11 cellular contexts compared by ENCODE assay signal in the genomic region with DNA sequence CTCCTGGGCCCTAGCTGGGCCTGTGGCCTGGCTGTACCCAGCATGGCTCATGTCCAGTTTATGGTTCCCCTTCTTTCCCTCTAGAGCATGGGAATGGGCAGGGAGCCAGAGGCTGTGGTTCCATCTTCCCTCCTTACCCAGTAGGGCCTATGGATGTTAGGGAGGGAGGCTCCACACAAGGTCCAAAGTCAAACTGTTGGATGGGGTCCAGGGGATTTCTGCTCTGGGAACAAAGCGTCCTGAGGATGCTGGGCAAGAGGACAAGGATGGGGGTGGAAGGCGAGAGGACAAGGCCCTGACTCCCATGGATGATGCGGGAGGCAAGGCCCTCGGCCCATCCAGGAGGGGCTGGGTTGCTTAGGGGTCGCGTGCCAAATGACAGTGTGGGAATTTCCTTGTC. TPM values are rescaled to one million over a fixed set of nuclear protein-coding genes. Genes with fewer than 3 reads are reported as not detected.
DNase-seq lines count a peak whose midpoint lies in the region; ATAC-seq and TF ChIP-seq lines count a peak whose summit lies in the region.
"Had no signal": no experiment of that assay in that cellular context is flagged by ENCODE, and none has a peak within 500 bp of the region (broad histone marks: within the 10 kb centered on the region; RNA-seq: fewer than 3 reads in every experiment).

No MANE protein-coding gene starts in this region.

- peaks cover 4 to 52% of the 10 kb centered on the region in 2 experiments; a peak in 3 of 4 replicates for H3K79me1 ChIP-seq in IMR-90 (ENCODE audit: low read depth in 1 of 2, low read length in 2 of 2)

- BruUV-seq in IMR-90 (replicated peaks; lab: Mats Ljungman, UMichigan) = no TSS peak

- no peak for TF ChIP-seq POLR2A in IMR-90 (IDR thresholded peaks at IDR 0.05; ENCODE audit: low read depth, low read length)
- TF ChIP-seq POLR2A in lower leg skin (IDR thresholded peaks at IDR 0.05) = no peak
- no peak for TF ChIP-seq POLR2A in spleen (IDR thresholded peaks at IDR 0.05)

- no peak overlapping the region for H3K56ac ChIP-seq in IMR-90 (ENCODE audit: extremely low read depth, insufficient read depth, low read length)

- H3K4ac ChIP-seq in IMR-90 (ENCODE audit: low read depth, low read length) = peak overlapping the region; percentile 67

- peak overlapping the region; percentile 32; the same call in 1 of the 2 replicates for H3K14ac ChIP-seq in IMR-90 (replicated peaks; ENCODE audit: low read depth, low read length)

- H2AK9ac ChIP-seq in IMR-90 (replicated peaks; ENCODE audit: low read depth, low read length, poor library complexity) = peak overlapping the region; percentile 75

- H2BK120ac ChIP-seq in IMR-90 (ENCODE audit: low read depth, low read length) = 0 out of 2 replicates have a peak overlapping the region, but pooled peaks have one; percentile 25

- peak overlapping the region; percentile 58; the same call in 1 of the 3 replicates for H2BK15ac ChIP-seq in IMR-90 (ENCODE audit: low read depth, low read length)

- H3K27me3 ChIP-seq in IMR-90 (ENCODE audit: control insufficient read depth, insufficient read depth, low read length) = no peaks in the 10 kb centered on the region
- H3K27me3 ChIP-seq in endodermal cell (ENCODE audit: control insufficient read depth, insufficient read depth, low read length, poor library complexity, severe bottlenecking) = no peaks in the 10 kb centered on the region
- H3K27me3 ChIP-seq in spleen (replicated peaks in 1 of 7) = no peaks in the 10 kb centered on the region

- H3K4me1 ChIP-seq in IMR-90 (ENCODE audit: control insufficient read depth, insufficient read depth, low read length) (peaks cover 16% of the 10 kb centered on the region), endodermal cell (ENCODE audit: control insufficient read depth, insufficient read depth, low read length) (peaks cover 9% of the 10 kb centered on the region), spleen (peaks cover 4 to 84% (median 46%) of the 10 kb centered on the region in 6 donors)

- H2AFZ ChIP-seq in IMR-90 (replicated peaks; ENCODE audit: low read length, poor library complexity) = no peak overlapping the region

- no CpG with 5 or more reads among the region's 6 CpGs for WGBS in IMR-90 (ENCODE audit: extremely low coverage in 2 of 2, insufficient read length in 1 of 2), 2 experiments
- WGBS in endodermal cell (ENCODE audit: insufficient coverage in 1 of 2, insufficient read length in 1 of 2), 2 experiments = 89 to 93% methylated on average over 4 to 6 of the region's 6 CpGs
- WGBS in lower leg skin, 2 donors = 41 to 50% methylated on average over 6 of the region's 6 CpGs
- 51 to 84% (median 62%) methylated on average over 6 of the region's 6 CpGs for whole genome bisulfite sequencing in spleen, 5 donors

- H3K27me3 Mint-ChIP-seq in endodermal cell (ENCODE audit: insufficient read depth) = peaks cover 4% of the 10 kb centered on the region
- H3K27me3 Mint-ChIP-seq in activated CD4-positive, alpha-beta T cell treated with anti-CD3 and anti-CD28 coated beads, Interleukin-2, amount 10 ng/mL, durations not matched to agents 7 days and 5 days = no peaks in the 10 kb centered on the region
- H3K27me3 Mint-ChIP-seq: central memory CD8-positive, alpha-beta T cell had no signal

- TF ChIP-seq RAD21 in IMR-90 (IDR thresholded peaks at IDR 0.05; ENCODE audit: low read length) = no peak

- H3K9me3 Mint-ChIP-seq in endodermal cell = no peaks in the 10 kb centered on the region
- peaks cover 2% of the 10 kb centered on the region for H3K9me3 Mint-ChIP-seq in activated CD4-positive, alpha-beta T cell treated with anti-CD3 and anti-CD28 coated beads, Interleukin-2, amount 10 ng/mL, durations not matched to agents 7 days and 5 days
- H3K9me3 Mint-ChIP-seq: central memory CD8-positive, alpha-beta T cell had no signal

- TF ChIP-seq CTCF in IMR-90 (conservative IDR thresholded peaks at IDR 0.05; ENCODE audit: low read depth, low read length) (no peak), endodermal cell (conservative IDR thresholded peaks at IDR 0.05) (no peak), lower leg skin (IDR thresholded peaks at IDR 0.05) (no peak), spleen (IDR thresholded peaks at IDR 0.05 in 8 of 11, conservative IDR thresholded peaks at IDR 0.05 in 3 of 11) (peak in 1 of 11 experiments; percentile 7)

- CTCF ChIA-PET in IMR-90 (lab: Yijun Ruan, JAX) = no interaction called here
- CTCF ChIA-PET in activated CD4-positive, alpha-beta T cell treated with anti-CD3 and anti-CD28 coated beads, Interleukin-2, amount 10 ng/mL, durations not matched to agents 7 days and 5 days (lab: Charles Lee) = no interaction called here

- H3K9me3 ChIP-seq in IMR-90 (ENCODE audit: control insufficient read depth, insufficient read depth, low read length) (no peaks in the 10 kb centered on the region), endodermal cell (ENCODE audit: control insufficient read depth, low read length) (no peaks in the 10 kb centered on the region), spleen (no peaks in the 10 kb centered on the region)

- peaks cover 7% of the 10 kb centered on the region for H3K9me1 ChIP-seq in IMR-90 (ENCODE audit: insufficient read depth, low read length)

- no peak overlapping the region for H3K27ac Mint-ChIP-seq in endodermal cell
- H3K27ac Mint-ChIP-seq in activated CD4-positive, alpha-beta T cell treated with anti-CD3 and anti-CD28 coated beads, Interleukin-2, amount 10 ng/mL, durations not matched to agents 7 days and 5 days = no peak overlapping the region

- H3K4me1 Mint-ChIP-seq in endodermal cell = peaks cover 15% of the 10 kb centered on the region
- H3K4me1 Mint-ChIP-seq in activated CD4-positive, alpha-beta T cell treated with anti-CD3 and anti-CD28 coated beads, Interleukin-2, amount 10 ng/mL, durations not matched to agents 7 days and 5 days = no peaks in the 10 kb centered on the region
- H3K4me1 Mint-ChIP-seq: central memory CD8-positive, alpha-beta T cell had no signal

- no peak overlapping the region for H3K4me3 Mint-ChIP-seq in endodermal cell
- H3K4me3 Mint-ChIP-seq in activated CD4-positive, alpha-beta T cell treated with anti-CD3 and anti-CD28 coated beads, Interleukin-2, amount 10 ng/mL, durations not matched to agents 7 days and 5 days = no peak overlapping the region
- H3K4me3 Mint-ChIP-seq: central memory CD8-positive, alpha-beta T cell had no signal

- H2BK20ac ChIP-seq in IMR-90 (ENCODE audit: low read depth, low read length) = peak overlapping the region; percentile 26; the same call in 1 of the 2 replicates

- peaks cover 10% of the 10 kb centered on the region for H4K20me1 ChIP-seq in IMR-90 (ENCODE audit: insufficient read depth, low read length)

- H3K4me3 ChIP-seq in IMR-90 (ENCODE audit: insufficient read depth, low read depth, low read length) = no peak overlapping the region
- H3K4me3 ChIP-seq in endodermal cell (ENCODE audit: low read length) = no peak overlapping the region
- no peak overlapping the region for H3K4me3 ChIP-seq in lower leg skin (ENCODE audit: low read depth, poor library complexity, severe bottlenecking)
- no peak overlapping the region for H3K4me3 ChIP-seq in spleen

- no peak overlapping the region for H4K5ac ChIP-seq in IMR-90 (ENCODE audit: low read depth, low read length)

- H3K27ac ChIP-seq in IMR-90 (ENCODE audit: insufficient read depth, low read length) = no peak overlapping the region
- no peak overlapping the region for H3K27ac ChIP-seq in endodermal cell (ENCODE audit: low read depth, low read length)
- H3K27ac ChIP-seq in spleen = peak overlapping the region in 7 of 8 donors; percentile 38 to 85 (median 70)

- DNase-seq in IMR-90 (peak; percentile 76), endodermal cell (peak; percentile 18), lower leg skin (ENCODE audit: low spot score in 2 of 2) (peak; percentile 79 to 93), spleen (no peak), NCI-H1436 (lab: John Stamatoyannopoulos, UW) (no peak), UCSD-AML1 (lab: John Stamatoyannopoulos, UW; ENCODE audit: unreplicated experiment) (no peak)
- no peak for DNase-seq in activated CD4-positive, alpha-beta T cell treated with anti-CD3 and anti-CD28 coated beads, Interleukin-2, amount 10 ng/mL, durations not matched to agents 7 days and 5 days
- DNase-seq: DND-41, NCI-H187 treated with DMSO at 0.1 percent for 48 hours had no signal

- in situ Hi-C loops in IMR-90 (cut with MboI; ENCODE audit: low sequenced_read_pairs) = no loop called here

- no peak overlapping the region for H3K4me2 ChIP-seq in IMR-90 (ENCODE audit: low read depth, low read length)

- POLR2A ChIA-PET in IMR-90 (lab: Charles Lee; ENCODE audit: unreplicated experiment) = no interaction called here
- POLR2A ChIA-PET in activated CD4-positive, alpha-beta T cell treated with anti-CD3 and anti-CD28 coated beads, Interleukin-2, amount 10 ng/mL, durations not matched to agents 7 days and 5 days (lab: Charles Lee) = no interaction called here

- no peaks in the 10 kb centered on the region for H3K36me3 Mint-ChIP-seq in endodermal cell (ENCODE audit: low read depth)
- H3K36me3 Mint-ChIP-seq in activated CD4-positive, alpha-beta T cell treated with anti-CD3 and anti-CD28 coated beads, Interleukin-2, amount 10 ng/mL, durations not matched to agents 7 days and 5 days (ENCODE audit: low read depth) = peaks cover 44% of the 10 kb centered on the region

- no peak overlapping the region for H3K9ac ChIP-seq in IMR-90 (ENCODE audit: low read depth, low read length)
- no peak overlapping the region for H3K9ac ChIP-seq in endodermal cell (ENCODE audit: extremely low read depth, low read length, poor library complexity, severe bottlenecking)

- peak overlapping the region in 1 of 2 experiments; percentile 50; a peak in 1 of 4 replicates for H4K8ac ChIP-seq in IMR-90 (ENCODE audit: low read depth in 2 of 2, low read length in 2 of 2)

- no peak overlapping the region for H3K18ac ChIP-seq in IMR-90 (ENCODE audit: low read depth, low read length)

- H4K91ac ChIP-seq in IMR-90 (ENCODE audit: insufficient read depth, low read depth, low read length) = peak overlapping the region; percentile 45

- H3K23ac ChIP-seq in IMR-90 (ENCODE audit: low read depth, low read length) = no peak overlapping the region

- intact Hi-C loops in IMR-90 (cut with micrococcal nuclease) = no loop called here
- intact Hi-C loops in lower leg skin (cut with DNase I; ENCODE audit: low total_unique reads) = no loop called here
- intact Hi-C loops in spleen (cut with DNase I; ENCODE audit: low total_unique reads) = no loop called here

- dilution Hi-C loops in IMR-90 (cut with HindIII; ENCODE audit: low sequenced_read_pairs, unreplicated experiment) = no loop called here

- peak overlapping the region; percentile 4 for H2BK5ac ChIP-seq in IMR-90 (ENCODE audit: low read depth, low read length, poor library complexity, severe bottlenecking)

- ATAC-seq in IMR-90 (ENCODE audit: low read depth) = no peak
- ATAC-seq in GM19455 (IDR thresholded peaks at IDR 0.05; ENCODE audit: unreplicated experiment) = no peak

- H3K36me3 ChIP-seq in IMR-90 (ENCODE audit: control insufficient read depth, insufficient read depth, low read length) = peaks cover 68% of the 10 kb centered on the region
- H3K36me3 ChIP-seq in endodermal cell (ENCODE audit: control insufficient read depth, insufficient read depth, low read length) = no peaks in the 10 kb centered on the region
- peaks cover 0 to 80% (median 57%) of the 10 kb centered on the region in 6 donors for H3K36me3 ChIP-seq in spleen

- peak overlapping the region; percentile 91 for H2AK5ac ChIP-seq in IMR-90 (ENCODE audit: low read depth, low read length)

RNA-seq across cellular contexts. Expression of a gene that starts 17.3 kb away (rescaled TPM):
- 9.4 and 14.3 TPM in 2 replicates for total RNA-seq in IMR-90 (2012; rRNA removed)
- polyA plus RNA-seq in IMR-90 (2012; rRNA removed) = 22.0 and 25.6 TPM in 2 replicates
- polyA plus RNA-seq in IMR-90 (2012; cell fraction: cytosol; rRNA removed) = 19.2 and 30.9 TPM in 2 replicates
- 26.9 and 32.7 TPM in 2 replicates for polyA plus RNA-seq in IMR-90 (2012; cell fraction: nucleus; rRNA removed; ENCODE audit: low replicate concordance)
- 1 to 10 TPM; 1.0 to 2.1 TPM for total RNA-seq in endodermal cell
- 8.3 TPM for polyA plus RNA-seq in endodermal cell (2013, experiment 1 of 2)
- polyA plus RNA-seq in endodermal cell (2013, experiment 2 of 2) = 7.3 TPM
- 10 to 100 TPM in 3 of 4 donors, 1 to 10 TPM in 1; 9.7 to 41.9 (median 22.0) TPM for total RNA-seq in lower leg skin
- total RNA-seq in spleen = 100 to 1,000 TPM in 4 of 7 donors, 10 to 100 TPM in 3; 54.2 to 207 (median 112) TPM
- 10 to 100 TPM in 1 of 3 donors, 1 to 10 TPM in 2; 5.8 to 17.3 (median 8.1) TPM for polyA plus RNA-seq in spleen
- total RNA-seq in activated CD4-positive, alpha-beta T cell treated with anti-CD3 and anti-CD28 coated beads, Interleukin-2, amount 10 ng/mL, durations not matched to agents 7 days and 5 days = 10 to 100 TPM; 39.5 to 42.4 TPM

RNA-seq across cellular contexts. Expression of a gene that starts 56.7 kb away (rescaled TPM):
- total RNA-seq in IMR-90 (2012; rRNA removed) (73.9 and 76.0 TPM in 2 replicates), endodermal cell (10 to 100 TPM; 78.9 to 96.0 TPM), lower leg skin (10 to 100 TPM; 42.3 to 54.4 (median 47.8) TPM), spleen (10 to 100 TPM; 47.1 to 65.3 (median 52.7) TPM)
- polyA plus RNA-seq in IMR-90 (2012; rRNA removed) (63.9 and 75.1 TPM in 2 replicates), spleen (10 to 100 TPM; 16.2 to 29.9 (median 21.1) TPM)
- polyA plus RNA-seq in IMR-90 (2012; cell fraction: cytosol; rRNA removed) = 25.3 and 33.6 TPM in 2 replicates
- polyA plus RNA-seq in IMR-90 (2012; cell fraction: nucleus; rRNA removed; ENCODE audit: low replicate concordance) = 45.6 and 132 TPM in 2 replicates
- polyA plus RNA-seq in endodermal cell (2013, experiment 1 of 2) = 99.3 TPM
- polyA plus RNA-seq in endodermal cell (2013, experiment 2 of 2) = 91.2 TPM
- 10 to 100 TPM; 50.4 to 50.9 TPM for total RNA-seq in activated CD4-positive, alpha-beta T cell treated with anti-CD3 and anti-CD28 coated beads, Interleukin-2, amount 10 ng/mL, durations not matched to agents 7 days and 5 days

Comparison
In these comparisons a context has a peak if more than half of its experiments do, and no peak if none do; other contexts are left out.
1. DNase-seq: peak in IMR-90 (single experiment), endodermal cell (single experiment) and lower leg skin (2 of 2); none in spleen (single experiment), activated CD4-positive, alpha-beta T cell treated with anti-CD3 and anti-CD28 coated beads, Interleukin-2, amount 10 ng/mL, durations not matched to agents 7 days and 5 days (single experiment), NCI-H1436 (single experiment) and UCSD-AML1 (single experiment).
2. H3K27ac ChIP-seq: peak in spleen (7 of 8); none in IMR-90 (single experiment) and endodermal cell (single experiment).